1 cellular context compared by ENCODE assay signal in genomic region chr5:43556857-43557593, GRCh38.
TF ChIP-seq lines count a peak whose summit lies in the region.

PAIP1 (minus strand) TSS chr5:43557077; CDS start chr5:43556846, 231 bp downstream.

TF ChIP-seq in HepG2, 621 proteins besides CTCF, POLR2A, EP300 and RAD21 (continued from another document and continues in another):
- TF ChIP-seq ZBTB34 (CRISPR knock-in tag; IDR thresholded peaks at IDR 0.05) (no peak), ELF1 (CRISPR knock-in tag; IDR thresholded peaks at IDR 0.05) (no peak), ZBTB2 (CRISPR knock-in tag; IDR thresholded peaks at IDR 0.05; ENCODE audit: low read depth) (peak; percentile 69), ZKSCAN8 (CRISPR knock-in tag; IDR thresholded peaks at IDR 0.05; ENCODE audit: borderline replicate concordance) (no peak), ATAD3A (CRISPR knock-in tag; IDR thresholded peaks at IDR 0.05) (no peak), CENPT (CRISPR knock-in tag; IDR thresholded peaks at IDR 0.05; ENCODE audit: low read depth) (peak; percentile 28; the same call in 1 of the 2 replicates), PITX1 (CRISPR knock-in tag; IDR thresholded peaks at IDR 0.05) (no peak), KAT7 (CRISPR knock-in tag; IDR thresholded peaks at IDR 0.05; ENCODE audit: borderline replicate concordance) (peak; percentile 87), RFXANK (CRISPR knock-in tag; IDR thresholded peaks at IDR 0.05) (no peak), DMAP1 (CRISPR knock-in tag; IDR thresholded peaks at IDR 0.05) (peak; percentile 29; the same call in 1 of the 2 replicates), GLMP (CRISPR knock-in tag; IDR thresholded peaks at IDR 0.05; ENCODE audit: borderline replicate concordance) (no peak), SOX13 (IDR thresholded peaks at IDR 0.05) (no peak; the same call in 1 of the 2 replicates), SOX13 (CRISPR knock-in tag; conservative IDR thresholded peaks at IDR 0.05 in 1 of 2, IDR thresholded peaks at IDR 0.05 in 1 of 2) (0 out of 4 replicates have a peak, but pooled peaks of 1 of the 2 experiments have one; percentile 5), CCDC6 (CRISPR knock-in tag; IDR thresholded peaks at IDR 0.05) (no peak; the same call in 1 of the 2 replicates), ZNF121 (CRISPR knock-in tag; IDR thresholded peaks at IDR 0.05) (0 out of 2 replicates have a peak, but pooled peaks have one; percentile 19), ZNF570 (CRISPR knock-in tag; IDR thresholded peaks at IDR 0.05; ENCODE audit: borderline replicate concordance) (no peak), ZFP62 (CRISPR knock-in tag; IDR thresholded peaks at IDR 0.05) (no peak), TARDBP (CRISPR knock-in tag; IDR thresholded peaks at IDR 0.05) (no peak), ZNF577 (CRISPR knock-in tag; IDR thresholded peaks at IDR 0.05; ENCODE audit: borderline replicate concordance, low read depth) (no peak), ZNF646 (CRISPR knock-in tag; IDR thresholded peaks at IDR 0.05) (no peak), SUZ12 (IDR thresholded peaks at IDR 0.05; ENCODE audit: low read depth, low read length) (no peak), ZNF550 (CRISPR knock-in tag; IDR thresholded peaks at IDR 0.05; ENCODE audit: borderline replicate concordance) (no peak), ZZZ3 (CRISPR knock-in tag; IDR thresholded peaks at IDR 0.05; ENCODE audit: borderline replicate concordance) (no peak), SP140L (CRISPR knock-in tag; IDR thresholded peaks at IDR 0.05; ENCODE audit: borderline replicate concordance) (no peak), ZNF788 (CRISPR knock-in tag; IDR thresholded peaks at IDR 0.05; ENCODE audit: borderline replicate concordance) (no peak), PATZ1 (CRISPR knock-in tag; IDR thresholded peaks at IDR 0.05) (peak; percentile 6; the same call in 1 of the 2 replicates), TBX2 (CRISPR knock-in tag; IDR thresholded peaks at IDR 0.05; ENCODE audit: borderline replicate concordance) (no peak; the same call in 1 of the 2 replicates), PTBP1 (IDR thresholded peaks at IDR 0.05; ENCODE audit: low read depth, low read length, poor library complexity, severe bottlenecking) (no peak), ZNF562 (CRISPR knock-in tag; IDR thresholded peaks at IDR 0.05; ENCODE audit: borderline replicate concordance) (no peak), ZMAT3 (CRISPR knock-in tag; conservative IDR thresholded peaks at IDR 0.05) (0 out of 2 replicates have a peak, but pooled peaks have one; percentile 43), RCOR2 (CRISPR knock-in tag; IDR thresholded peaks at IDR 0.05) (no peak), THAP9 (CRISPR knock-in tag; IDR thresholded peaks at IDR 0.05; ENCODE audit: borderline replicate concordance) (peak; percentile 26; the same call in 1 of the 2 replicates), NFE2L1 (CRISPR knock-in tag; IDR thresholded peaks at IDR 0.05; ENCODE audit: borderline replicate concordance) (no peak), KDM5A (IDR thresholded peaks at IDR 0.05; ENCODE audit: borderline replicate concordance, low read length) (peak; percentile 83), GMEB2 (CRISPR knock-in tag; IDR thresholded peaks at IDR 0.05; ENCODE audit: low read depth) (no peak), SALL1 (CRISPR knock-in tag; IDR thresholded peaks at IDR 0.05) (no peak; the same call in 1 of the 2 replicates), ZSCAN9 (CRISPR knock-in tag; IDR thresholded peaks at IDR 0.05; ENCODE audit: borderline replicate concordance) (peak; percentile 49; the same call in 1 of the 2 replicates), ZFP37 (CRISPR knock-in tag; IDR thresholded peaks at IDR 0.05; ENCODE audit: borderline replicate concordance) (no peak), SETDB1 (CRISPR knock-in tag; IDR thresholded peaks at IDR 0.05; ENCODE audit: borderline replicate concordance) (no peak), ELF4 (CRISPR knock-in tag; IDR thresholded peaks at IDR 0.05; ENCODE audit: borderline replicate concordance) (no peak), TFDP2 (CRISPR knock-in tag; IDR thresholded peaks at IDR 0.05) (peak; percentile 41), KLF11 (CRISPR knock-in tag; IDR thresholded peaks at IDR 0.05) (no peak), NCOA1 (CRISPR knock-in tag; IDR thresholded peaks at IDR 0.05) (no peak), YEATS4 (CRISPR knock-in tag; IDR thresholded peaks at IDR 0.05; ENCODE audit: borderline replicate concordance) (peak; percentile 84)
